8 cellular contexts compared by ENCODE assay signal in genomic region chr2:54569745-54570296, GRCh38.
DNase-seq lines count a peak whose midpoint lies in the region; ATAC-seq, FAIRE-seq and TF ChIP-seq lines count a peak whose summit lies in the region.

No MANE protein-coding gene starts in this region.

- no peaks in the 10 kb centered on the region for H3K27me3 ChIP-seq in skeletal muscle satellite cell (ENCODE audit: control insufficient read depth, insufficient read depth, low read length)

- DNase-seq in NCI-H526 (lab: John Stamatoyannopoulos, UW) (peak; percentile 17 to 77), epithelial cell of esophagus (ENCODE audit: low read depth) (peak; percentile 67), NCI-H187 (lab: John Stamatoyannopoulos, UW) (no peak), DMS53 treated with DMSO at 0.1 percent for 48 hours (lab: John Stamatoyannopoulos, UW; ENCODE audit: unreplicated experiment) (no peak), RCC 7860 (ENCODE audit: low spot score) (no peak), caudate nucleus (lab: John Stamatoyannopoulos, UW) (no peak)

- no peaks in the 10 kb centered on the region for H3K9me3 ChIP-seq in skeletal muscle satellite cell (replicated peaks; ENCODE audit: low read length)

- no peak overlapping the region for H3K27ac ChIP-seq in caudate nucleus (ENCODE audit: low read depth, low read length)

- no peak for FAIRE-seq in RCC 7860 (lab: Jason Lieb, UNC)

- H3K4me1 ChIP-seq in skeletal muscle satellite cell (ENCODE audit: control insufficient read depth, insufficient read depth, low read length), result peaks cover 58% of the 10 kb centered on the region

- H3K4me3 ChIP-seq in epithelial cell of esophagus (ENCODE audit: low read length) (no peak overlapping the region), skeletal muscle satellite cell (ENCODE audit: low read length) (peak overlapping the region; percentile 26)

- H3K36me3 ChIP-seq in skeletal muscle satellite cell (ENCODE audit: insufficient read depth, low read length), result no peaks in the 10 kb centered on the region

- ATAC-seq in GM19438 (IDR thresholded peaks at IDR 0.05; ENCODE audit: low read depth, unreplicated experiment), result peak; percentile 36

- peak overlapping the region; percentile 58 for H3K9ac ChIP-seq in skeletal muscle satellite cell (ENCODE audit: low read depth, low read length)

- H3K4me2 ChIP-seq in skeletal muscle satellite cell (ENCODE audit: low read length), result peak overlapping the region; percentile 79

- no peak for TF ChIP-seq CTCF in epithelial cell of esophagus (IDR thresholded peaks at IDR 0.05; ENCODE audit: insufficient read depth, low read depth, low read length, missing control alignments)

Comparison
In these comparisons a context has a peak if more than half of its experiments do, and no peak if none do; other contexts are left out.
1. DNase-seq: peak in NCI-H526 (2 of 2) and epithelial cell of esophagus (single experiment); none in NCI-H187 (0 of 2), DMS53 treated with DMSO at 0.1 percent for 48 hours (single experiment), RCC 7860 (single experiment) and caudate nucleus (0 of 61).